Comparison of ENCODE assay signal across 10 cellular contexts in genomic region chr2:231701456-231702373, GRCh38. TPM values are rescaled to one million over a fixed set of nuclear protein-coding genes. Genes with fewer than 3 reads are reported as not detected.
DNase-seq lines count a peak whose midpoint lies in the region; ATAC-seq lines count a peak whose summit lies in the region.
"Had no signal": no experiment of that assay in that cellular context is flagged by ENCODE, and none has a peak within 500 bp of the region (broad histone marks: within the 10 kb centered on the region; RNA-seq: fewer than 3 reads in every experiment).

No MANE protein-coding gene starts in this region.

- no peak overlapping the region for H3K4me2 ChIP-seq in trophoblast cell (ENCODE audit: low read length)

- H3K9ac ChIP-seq in NT2/D1 (ENCODE audit: insufficient read length, low read depth) = peak overlapping the region; percentile 26
- no peak overlapping the region for H3K9ac ChIP-seq in trophoblast cell (ENCODE audit: low read length)

- ATAC-seq in GM21423 (IDR thresholded peaks at IDR 0.05; ENCODE audit: unreplicated experiment) (no peak), GM21619 (IDR thresholded peaks at IDR 0.05; ENCODE audit: unreplicated experiment) (no peak)

- peak overlapping the region; percentile 18 for H3K18ac ChIP-seq in trophoblast cell (ENCODE audit: low read length)

- no peak overlapping the region for H2BK12ac ChIP-seq in trophoblast cell (ENCODE audit: low read length)

- H3K4me3 ChIP-seq in NT2/D1 (ENCODE audit: insufficient read length, low read depth) (no peak overlapping the region), trophoblast cell (ENCODE audit: low read depth, low read length) (no peak overlapping the region)
- H3K4me3 ChIP-seq: thoracic aorta had no signal

- H3K14ac ChIP-seq in trophoblast cell (ENCODE audit: low read length) = peak overlapping the region; percentile 38

- peak overlapping the region; percentile 32 for H3K4ac ChIP-seq in trophoblast cell (ENCODE audit: low read depth, low read length)

- H2AFZ ChIP-seq in trophoblast cell (ENCODE audit: insufficient read depth, low read length, poor library complexity) = peak overlapping the region; percentile 58

- H4K12ac ChIP-seq in trophoblast cell (ENCODE audit: low read depth, low read length) = peak overlapping the region; percentile 22

- H2AK5ac ChIP-seq in trophoblast cell (ENCODE audit: low read length) = no peak overlapping the region

- H3K79me1 ChIP-seq in trophoblast cell (ENCODE audit: low read length) = peaks cover 15% of the 10 kb centered on the region

- no peak overlapping the region for H3K27ac ChIP-seq in trophoblast cell (ENCODE audit: low read depth, low read length)

- no peak overlapping the region for H3K23ac ChIP-seq in trophoblast cell (ENCODE audit: low read length)

- H3K36me3 ChIP-seq in NT2/D1 (ENCODE audit: insufficient read depth, insufficient read length, low read length) (peaks cover 9% of the 10 kb centered on the region), trophoblast cell (ENCODE audit: control insufficient read depth in 1 of 2, insufficient read depth in 2 of 2, low read length in 2 of 2) (no peaks in the 10 kb centered on the region)
- H3K36me3 ChIP-seq: thoracic aorta had no signal

- peak overlapping the region; percentile 41 for H2BK5ac ChIP-seq in trophoblast cell (ENCODE audit: low read depth, low read length, poor library complexity)

- H2BK120ac ChIP-seq in trophoblast cell (ENCODE audit: insufficient read depth, low read length, poor library complexity) = peak overlapping the region; percentile 30

- H3K4me1 ChIP-seq in NT2/D1 (ENCODE audit: insufficient read depth, insufficient read length) (peaks cover 9% of the 10 kb centered on the region), trophoblast cell (ENCODE audit: control insufficient read depth in 1 of 2, insufficient read depth in 2 of 2, low read length in 2 of 2) (peaks cover 8 to 10% of the 10 kb centered on the region in 2 experiments)

- no CpG with 5 or more reads among the region's 22 CpGs for WGBS in trophoblast cell (ENCODE audit: extremely low coverage, insufficient coverage, insufficient read length)

- peak overlapping the region; percentile 54 for H4K91ac ChIP-seq in trophoblast cell (ENCODE audit: low read depth, low read length)

- H4K8ac ChIP-seq in trophoblast cell (ENCODE audit: low read depth, low read length) = peak overlapping the region; percentile 59

- H3K27me3 ChIP-seq in NT2/D1 (ENCODE audit: insufficient read depth, insufficient read length) (no peaks in the 10 kb centered on the region), trophoblast cell (ENCODE audit: insufficient read depth, low read length) (no peaks in the 10 kb centered on the region)

- H3K9me3 ChIP-seq in NT2/D1 (ENCODE audit: insufficient read depth, low read length) (no peaks in the 10 kb centered on the region), trophoblast cell (ENCODE audit: insufficient read depth, low read depth, low read length) (no peaks in the 10 kb centered on the region)
- H3K9me3 ChIP-seq: thoracic aorta had no signal

- H3K79me2 ChIP-seq in trophoblast cell (ENCODE audit: control insufficient read depth, insufficient read depth, low read length, poor library complexity) = peaks cover 6% of the 10 kb centered on the region

- peak; percentile 65 for DNase-seq in HK-2 (ENCODE audit: unreplicated experiment)
- DNase-seq in NT2/D1 (ENCODE audit: low read depth, low spot score) = no peak
- peak; percentile 62 for DNase-seq in fibroblast of peridontal ligament (ENCODE audit: extremely low read depth)
- peak; percentile 57 to 64 for DNase-seq in trophoblast cell
- no peak for DNase-seq in hippocampal formation (lab: John Stamatoyannopoulos, UW)
- no peak for DNase-seq in NCI-H82 treated with DMSO at 0.1 percent for 48 hours (lab: John Stamatoyannopoulos, UW; ENCODE audit: unreplicated experiment)
- DNase-seq: activated CD4-positive, alpha-beta memory T cell treated with anti-CD3 and anti-CD28 coated beads, Interleukin-2, amount 10 ng/mL, durations not matched to agents 7 days and 5 days had no signal

RNA-seq across cellular contexts. Expression of gene PTMA, which starts 6.6 kb away (rescaled TPM):
- polyA plus RNA-seq in trophoblast cell (2013) = 1,343 and 1,403 TPM in 2 replicates

Comparison
In these comparisons a context has a peak if more than half of its experiments do, and no peak if none do; other contexts are left out.
1. DNase-seq: peak in HK-2 (single experiment), fibroblast of peridontal ligament (single experiment) and trophoblast cell (2 of 2); none in NT2/D1 (single experiment), hippocampal formation (0 of 2) and NCI-H82 treated with DMSO at 0.1 percent for 48 hours (single experiment).